15 cellular contexts compared by ENCODE assay signal in the genomic region with DNA sequence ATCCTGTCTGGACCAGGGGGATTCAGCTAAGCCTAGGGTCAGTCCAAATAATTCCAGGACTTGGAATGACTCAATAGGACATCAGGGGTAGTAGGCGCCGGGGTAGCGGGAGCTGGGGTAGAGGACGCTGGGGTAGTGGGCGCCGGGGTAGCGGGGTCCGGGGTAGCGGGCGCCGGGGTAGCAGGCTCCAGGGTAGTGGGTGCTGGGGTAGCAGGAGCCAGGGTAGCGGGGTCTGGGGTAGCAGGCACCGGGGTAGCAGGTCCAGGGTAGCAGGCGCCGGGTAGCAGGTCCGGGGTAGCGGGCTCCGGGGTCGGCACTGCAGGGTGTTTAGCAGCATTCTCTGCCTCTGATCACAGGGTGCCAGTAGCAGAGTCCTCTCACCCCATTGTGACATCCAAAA.
DNase-seq lines count a peak whose midpoint lies in the region; ATAC-seq and TF ChIP-seq lines count a peak whose summit lies in the region.
"Had no signal": no experiment of that assay in that cellular context is flagged by ENCODE, and none has a peak within 500 bp of the region (broad histone marks: within the 10 kb centered on the region; RNA-seq: fewer than 3 reads in every experiment).

No MANE protein-coding gene starts in this region.

- peak overlapping the region; percentile 21 for H2AK5ac ChIP-seq in neuronal stem cell (ENCODE audit: low read depth, low read length)

- TF ChIP-seq CTCF in endothelial cell (IDR thresholded peaks at IDR 0.05; ENCODE audit: unreplicated experiment) = no peak

- no peak overlapping the region for H3K18ac ChIP-seq in neuronal stem cell (ENCODE audit: low read length)

- no peak overlapping the region for H4K91ac ChIP-seq in neuronal stem cell (ENCODE audit: low read depth, low read length, poor library complexity)

- H3K27ac Mint-ChIP-seq in stimulated activated naive CD8-positive, alpha-beta T cell treated with anti-CD3 and anti-CD28 coated beads, Interleukin-15, amount 100 ng/mL, for 72 hours = no peak overlapping the region
- no peak overlapping the region for H3K27ac Mint-ChIP-seq in endothelial cell (ENCODE audit: unreplicated experiment)
- H3K27ac Mint-ChIP-seq: B cell; CD4-positive, alpha-beta T cell; GM23338 had no signal

- no peak overlapping the region for H3K9ac ChIP-seq in neuronal stem cell (ENCODE audit: low read depth, low read length, poor library complexity)

- peak; percentile 79 for ATAC-seq in stimulated activated naive CD8-positive, alpha-beta T cell treated with anti-CD3 and anti-CD28 coated beads, Interleukin-15, amount 100 ng/mL, for 72 hours
- no peak for ATAC-seq in stimulated activated naive CD8-positive, alpha-beta T cell treated with anti-CD3 and anti-CD28 coated beads, Interleukin-15, Interleukin-2, amounts not matched to agents 100 U/mL and 50 U/mL, for 24 hours
- ATAC-seq in esophagus mucosa (peak; percentile 36), HG02970 (IDR thresholded peaks at IDR 0.05; ENCODE audit: low FRiP score, unreplicated experiment) (no peak)
- ATAC-seq: GM12878 had no signal

- H3K36me3 ChIP-seq in neuronal stem cell (replicated peaks in 1 of 2; ENCODE audit: control insufficient read depth in 2 of 2, insufficient read depth in 2 of 2, low read length in 2 of 2) = no peaks in the 10 kb centered on the region

- H3K9me3 Mint-ChIP-seq in stimulated activated naive CD8-positive, alpha-beta T cell treated with anti-CD3 and anti-CD28 coated beads, Interleukin-15, amount 100 ng/mL, for 72 hours = no peaks in the 10 kb centered on the region
- no peaks in the 10 kb centered on the region for H3K9me3 Mint-ChIP-seq in endothelial cell (ENCODE audit: unreplicated experiment)
- H3K9me3 Mint-ChIP-seq: CD4-positive, alpha-beta T cell; GM23338 had no signal

- H3K14ac ChIP-seq in neuronal stem cell (ENCODE audit: low read length) = no peak overlapping the region

- H3K9me3 ChIP-seq in neuronal stem cell (replicated peaks in 1 of 2; ENCODE audit: control insufficient read depth in 2 of 2, insufficient read depth in 1 of 2, low read depth in 1 of 2, low read length in 2 of 2) = peaks cover 0 to 7% of the 10 kb centered on the region in 2 donors

- H3K36me3 Mint-ChIP-seq in endothelial cell (ENCODE audit: low read depth, unreplicated experiment) = no peaks in the 10 kb centered on the region

- H3K4me3 ChIP-seq in neuronal stem cell (ENCODE audit: low read length in 2 of 2) = no peak overlapping the region
- H3K4me3 ChIP-seq: GM12878, GM23338 had no signal

- DNase-seq in stimulated activated naive CD8-positive, alpha-beta T cell treated with anti-CD3 and anti-CD28 coated beads, Interleukin-15, amount 100 ng/mL, for 72 hours = no peak
- no peak for DNase-seq in stimulated activated naive CD8-positive, alpha-beta T cell treated with anti-CD3 and anti-CD28 coated beads, Interleukin-15, Interleukin-2, amounts not matched to agents 100 U/mL and 50 U/mL, for 24 hours
- DNase-seq in neuronal stem cell (ENCODE audit: low spot score) (no peak), ecto neural progenitor cell (ENCODE audit: low spot score) (no peak), NCI-H82 treated with DMSO at 0.1 percent for 48 hours (lab: John Stamatoyannopoulos, UW; ENCODE audit: unreplicated experiment) (no peak), endothelial cell (ENCODE audit: low spot score) (no peak)
- DNase-seq: C1 segment of cervical spinal cord; CD4-positive, alpha-beta T cell; DMS79; H9 had no signal

- H3K27me3 ChIP-seq in neuronal stem cell (ENCODE audit: control insufficient read depth in 3 of 3, insufficient read depth in 3 of 3, low read depth in 1 of 3, low read length in 3 of 3) = no peaks in the 10 kb centered on the region

- peaks cover 6% of the 10 kb centered on the region for H3K27me3 Mint-ChIP-seq in stimulated activated naive CD8-positive, alpha-beta T cell treated with anti-CD3 and anti-CD28 coated beads, Interleukin-15, amount 100 ng/mL, for 72 hours
- peaks cover 2% of the 10 kb centered on the region for H3K27me3 Mint-ChIP-seq in endothelial cell (ENCODE audit: unreplicated experiment)

- no peak overlapping the region for H2BK120ac ChIP-seq in neuronal stem cell (ENCODE audit: low read depth, low read length)

- H3K79me1 ChIP-seq in neuronal stem cell (ENCODE audit: low read depth, low read length) = no peaks in the 10 kb centered on the region

- no peak overlapping the region for H3K4ac ChIP-seq in neuronal stem cell (ENCODE audit: low read length)

- no peaks in the 10 kb centered on the region for H3K4me1 ChIP-seq in neuronal stem cell (ENCODE audit: control insufficient read depth in 2 of 2, insufficient read depth in 1 of 2, low read depth in 1 of 2, low read length in 2 of 2)

- H3K27ac ChIP-seq in neuronal stem cell (replicated peaks; ENCODE audit: low read length) = no peak overlapping the region

- H2BK5ac ChIP-seq in neuronal stem cell (ENCODE audit: low read length) = no peak overlapping the region

- H3K4me1 Mint-ChIP-seq in stimulated activated naive CD8-positive, alpha-beta T cell treated with anti-CD3 and anti-CD28 coated beads, Interleukin-15, amount 100 ng/mL, for 72 hours = no peaks in the 10 kb centered on the region
- peaks cover 11% of the 10 kb centered on the region for H3K4me1 Mint-ChIP-seq in endothelial cell (ENCODE audit: unreplicated experiment)
- H3K4me1 Mint-ChIP-seq: B cell had no signal

- no peak overlapping the region for H2AFZ ChIP-seq in neuronal stem cell (ENCODE audit: low read length)
- H2AFZ ChIP-seq: GM23338 had no signal

- H3K4me3 Mint-ChIP-seq in stimulated activated naive CD8-positive, alpha-beta T cell treated with anti-CD3 and anti-CD28 coated beads, Interleukin-15, amount 100 ng/mL, for 72 hours = no peak overlapping the region
- H3K4me3 Mint-ChIP-seq in endothelial cell (ENCODE audit: unreplicated experiment) = no peak overlapping the region
- H3K4me3 Mint-ChIP-seq: B cell; CD4-positive, alpha-beta T cell; GM23338; H9 had no signal

- no peak overlapping the region for H2BK12ac ChIP-seq in neuronal stem cell (ENCODE audit: low read length)

- H4K8ac ChIP-seq in neuronal stem cell (ENCODE audit: low read depth, low read length) = no peak overlapping the region

- H2BK15ac ChIP-seq in neuronal stem cell (ENCODE audit: low read length) = no peak overlapping the region

- no peak overlapping the region for H3K4me2 ChIP-seq in neuronal stem cell (ENCODE audit: insufficient read depth, low read length, poor library complexity, severe bottlenecking)
- H3K4me2 ChIP-seq: GM23338 had no signal

- no peak overlapping the region for H3K23ac ChIP-seq in neuronal stem cell (ENCODE audit: low read depth, low read length, poor library complexity)

- WGBS in neuronal stem cell (ENCODE audit: extremely low coverage in 2 of 2, insufficient read length in 2 of 2, insufficient replicate concordance in 1 of 2), 2 donors = no CpG with 5 or more reads among the region's 19 CpGs

Comparison
In these comparisons a context has a peak if more than half of its experiments do, and no peak if none do; other contexts are left out.
1. ATAC-seq: peak in stimulated activated naive CD8-positive, alpha-beta T cell treated with anti-CD3 and anti-CD28 coated beads, Interleukin-15, amount 100 ng/mL, for 72 hours (single experiment) and esophagus mucosa (single experiment); none in stimulated activated naive CD8-positive, alpha-beta T cell treated with anti-CD3 and anti-CD28 coated beads, Interleukin-15, Interleukin-2, amounts not matched to agents 100 U/mL and 50 U/mL, for 24 hours (single experiment) and HG02970 (single experiment).